27 cellular contexts compared by ENCODE assay signal in the genomic region with DNA sequence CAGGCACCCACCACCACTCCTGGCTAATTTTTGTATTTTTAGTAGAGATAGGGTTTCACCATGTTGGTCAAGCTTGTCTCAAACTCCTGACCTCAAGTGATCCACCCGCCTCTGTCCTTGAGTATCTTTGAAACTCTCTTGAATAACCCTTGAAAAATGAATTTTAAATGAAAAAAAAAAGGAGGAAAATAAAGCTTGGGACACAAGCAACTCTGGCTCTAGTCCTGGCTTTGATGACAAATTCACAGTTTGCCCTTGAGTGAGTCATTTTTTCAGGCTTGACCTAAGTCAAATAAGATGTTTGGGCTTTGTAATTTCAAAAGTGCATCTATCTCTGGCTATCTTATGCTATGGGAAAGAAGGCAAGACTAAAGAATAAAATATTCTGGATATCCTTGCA.
DNase-seq lines count a peak whose midpoint lies in the region; ATAC-seq and TF ChIP-seq lines count a peak whose summit lies in the region.
"Had no signal": no experiment of that assay in that cellular context is flagged by ENCODE, and none has a peak within 500 bp of the region (broad histone marks: within the 10 kb centered on the region; RNA-seq: fewer than 3 reads in every experiment).

No MANE protein-coding gene starts in this region.

- TF ChIP-seq CTCF in adrenal gland (IDR thresholded peaks at IDR 0.05) (no peak), fibroblast of pulmonary artery (IDR thresholded peaks at IDR 0.05; ENCODE audit: low read length, missing control alignments) (no peak)

- no peak for ATAC-seq in HG02678 (IDR thresholded peaks at IDR 0.05; ENCODE audit: unreplicated experiment)
- no peak for ATAC-seq in HG03025 (IDR thresholded peaks at IDR 0.05; ENCODE audit: low FRiP score, unreplicated experiment)
- ATAC-seq: gastroesophageal sphincter; natural killer cell treated with Interleukin-12 subunit alpha and Interleukin-12 subunit beta and Interleukin-15 and Interleukin-18, amount 100 ng/mL, for 72 hours; T-cell; upper lobe of right lung had no signal

- DNase-seq in A172 (ENCODE audit: low spot score) (peak; percentile 4), HCEC 1CT (peak; percentile 36), adrenal gland (peak; percentile 25 to 69 (median 53)), fibroblast of pulmonary artery (ENCODE audit: low read depth) (peak; percentile 19)
- no peak for DNase-seq in activated CD4-positive, CD25-positive, alpha-beta regulatory T cell (lab: John Stamatoyannopoulos, UW)
- no peak for DNase-seq in activated CD4-positive, alpha-beta memory T cell treated with anti-CD3 and anti-CD28 coated beads, Interleukin-2, amount 10 ng/mL, durations not matched to agents 7 days and 5 days
- DNase-seq: activated CD4-positive, alpha-beta T cell treated with anti-CD3 and anti-CD28 coated beads for 36 hours; activated CD8-positive, alpha-beta memory T cell treated with anti-CD3 and anti-CD28 coated beads for 24 hours; activated T-cell treated with anti-CD3 and anti-CD28 coated beads, Interleukin-2, amount 50 U/mL, for 1 hour; amygdala; caudate nucleus; COR-L47; DMS79 treated with DMSO at 0.1 percent for 48 hours; H9; KBM-7; NCI-H146; NCI-H510A treated with DMSO at 0.1 percent for 48 hours; PC-9; retina; substantia nigra; T-cell; upper lobe of right lung had no signal

- H3K4me1 Mint-ChIP-seq in activated CD4-positive, alpha-beta memory T cell treated with anti-CD3 and anti-CD28 coated beads, Interleukin-2, amount 10 ng/mL, durations not matched to agents 7 days and 5 days: peaks cover 16% of the 10 kb centered on the region

- peak overlapping the region in 3 of 5 donors; percentile 16 to 43 (median 31) for H3K27ac ChIP-seq in adrenal gland
- H3K27ac ChIP-seq: BLaER1 treated with 17β-estradiol and CSF1 and Interleukin-3, amounts not matched to agents 10 nM and 100 nM; gastroesophageal sphincter; PC-9; upper lobe of right lung had no signal

- intact Hi-C loops in adrenal gland (cut with DNase I): no loop called here

- no peaks in the 10 kb centered on the region for H3K27me3 Mint-ChIP-seq in activated CD4-positive, alpha-beta memory T cell treated with anti-CD3 and anti-CD28 coated beads, Interleukin-2, amount 10 ng/mL, durations not matched to agents 7 days and 5 days
- H3K27me3 Mint-ChIP-seq: activated CD4-positive, alpha-beta T cell treated with anti-CD3 and anti-CD28 coated beads for 36 hours; T-cell had no signal

- H3K27ac Mint-ChIP-seq in activated CD4-positive, alpha-beta memory T cell treated with anti-CD3 and anti-CD28 coated beads, Interleukin-2, amount 10 ng/mL, durations not matched to agents 7 days and 5 days: no peak overlapping the region
- H3K27ac Mint-ChIP-seq: activated CD4-positive, alpha-beta T cell treated with anti-CD3 and anti-CD28 coated beads for 36 hours; H9; natural killer cell treated with Interleukin-12 subunit alpha and Interleukin-12 subunit beta and Interleukin-15 and Interleukin-18, amount 100 ng/mL, for 72 hours; T-cell had no signal

- H3K4me3 ChIP-seq in adrenal gland: no peak overlapping the region
- no peak overlapping the region for H3K4me3 ChIP-seq in fibroblast of pulmonary artery (replicated peaks; ENCODE audit: low read depth, low read length)
- H3K4me3 ChIP-seq: BLaER1 treated with 17β-estradiol and CSF1 and Interleukin-3, amounts not matched to agents 10 nM and 100 nM; gastroesophageal sphincter; PC-9; upper lobe of right lung had no signal

- no peaks in the 10 kb centered on the region for H3K36me3 ChIP-seq in adrenal gland (replicated peaks in 1 of 2)
- H3K36me3 ChIP-seq: BLaER1 treated with 17β-estradiol and CSF1 and Interleukin-3, amounts not matched to agents 10 nM and 100 nM; gastroesophageal sphincter; upper lobe of right lung had no signal

- CTCF ChIA-PET in activated CD4-positive, alpha-beta memory T cell treated with anti-CD3 and anti-CD28 coated beads, Interleukin-2, amount 10 ng/mL, durations not matched to agents 7 days and 5 days (lab: Charles Lee): interaction anchor here (1.3 kb wide), 1 partner anchor 79 kb away, joined by 5 read pairs; the partner anchor contains the start of gene TRIB2

- H3K36me3 Mint-ChIP-seq in activated CD4-positive, alpha-beta memory T cell treated with anti-CD3 and anti-CD28 coated beads, Interleukin-2, amount 10 ng/mL, durations not matched to agents 7 days and 5 days (ENCODE audit: low read depth): no peaks in the 10 kb centered on the region
- H3K36me3 Mint-ChIP-seq: natural killer cell treated with Interleukin-12 subunit alpha and Interleukin-12 subunit beta and Interleukin-15 and Interleukin-18, amount 100 ng/mL, for 72 hours; T-cell had no signal

- no peaks in the 10 kb centered on the region for H3K27me3 ChIP-seq in adrenal gland
- H3K27me3 ChIP-seq: BLaER1 treated with 17β-estradiol and CSF1 and Interleukin-3, amounts not matched to agents 10 nM and 100 nM; gastroesophageal sphincter; upper lobe of right lung had no signal

- H3K4me1 ChIP-seq in adrenal gland (replicated peaks in 1 of 2): peaks cover 12 to 17% of the 10 kb centered on the region in 2 donors
- H3K4me1 ChIP-seq: BLaER1 treated with 17β-estradiol and CSF1 and Interleukin-3, amounts not matched to agents 10 nM and 100 nM had no signal

- 47 to 50% (median 49%) methylated on average over 1 of the region's 1 CpG for WGBS in adrenal gland, 4 donors

- TF ChIP-seq POLR2A in adrenal gland (IDR thresholded peaks at IDR 0.05): no peak

- POLR2A ChIA-PET in activated CD4-positive, alpha-beta memory T cell treated with anti-CD3 and anti-CD28 coated beads, Interleukin-2, amount 10 ng/mL, durations not matched to agents 7 days and 5 days (lab: Charles Lee): no interaction called here

- no peaks in the 10 kb centered on the region for H3K9me3 ChIP-seq in adrenal gland (replicated peaks in 1 of 3)
- H3K9me3 ChIP-seq: gastroesophageal sphincter, upper lobe of right lung had no signal

- H3K9me3 Mint-ChIP-seq in activated CD4-positive, alpha-beta memory T cell treated with anti-CD3 and anti-CD28 coated beads, Interleukin-2, amount 10 ng/mL, durations not matched to agents 7 days and 5 days: peaks cover 2% of the 10 kb centered on the region
- H3K9me3 Mint-ChIP-seq: H9; natural killer cell treated with Interleukin-12 subunit alpha and Interleukin-12 subunit beta and Interleukin-15 and Interleukin-18, amount 100 ng/mL, for 72 hours; T-cell had no signal

- no peak overlapping the region for H3K4me3 Mint-ChIP-seq in activated CD4-positive, alpha-beta memory T cell treated with anti-CD3 and anti-CD28 coated beads, Interleukin-2, amount 10 ng/mL, durations not matched to agents 7 days and 5 days
- H3K4me3 Mint-ChIP-seq: activated CD4-positive, alpha-beta T cell treated with anti-CD3 and anti-CD28 coated beads for 36 hours; H9; natural killer cell treated with Interleukin-12 subunit alpha and Interleukin-12 subunit beta and Interleukin-15 and Interleukin-18, amount 100 ng/mL, for 72 hours; T-cell had no signal

Comparison
In these comparisons a context has a peak if more than half of its experiments do, and no peak if none do; other contexts are left out.
1. DNase-seq: peak in A172 (single experiment), HCEC 1CT (single experiment), adrenal gland (7 of 7) and fibroblast of pulmonary artery (single experiment); none in activated CD4-positive, CD25-positive, alpha-beta regulatory T cell (0 of 4) and activated CD4-positive, alpha-beta memory T cell treated with anti-CD3 and anti-CD28 coated beads, Interleukin-2, amount 10 ng/mL, durations not matched to agents 7 days and 5 days (single experiment).